ENCODE assay signal across 2 cellular contexts in the genomic region with DNA sequence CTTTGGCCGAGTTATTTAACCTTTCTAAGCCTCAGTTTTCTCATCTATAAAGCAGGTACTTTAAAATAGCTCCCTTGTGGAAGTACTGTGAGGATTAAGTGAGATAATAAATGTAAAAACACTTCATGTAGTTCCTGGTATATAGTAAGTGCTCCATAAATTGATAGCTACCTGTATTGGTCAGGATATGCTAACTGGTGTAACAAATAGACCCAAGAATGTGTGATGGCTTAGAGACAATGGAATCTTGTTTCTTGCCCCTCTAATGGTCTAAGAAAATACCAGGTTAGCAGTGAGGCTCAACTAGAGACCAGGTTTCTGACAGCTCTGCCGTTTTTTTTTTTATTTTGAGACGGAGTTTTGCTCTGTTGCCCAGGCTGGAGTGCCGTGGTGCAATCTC.
TF ChIP-seq lines count a peak whose summit lies in the region.

No MANE protein-coding gene starts in this region.

TF ChIP-seq in A549, 52 proteins besides CTCF, POLR2A, EP300 and RAD21:
- TF ChIP-seq HOXA7 (CRISPR knock-in tag; IDR thresholded peaks at IDR 0.05) (0 out of 2 replicates have a peak, but pooled peaks have one; percentile 41), HOXB5 (CRISPR knock-in tag; IDR thresholded peaks at IDR 0.05) (0 out of 2 replicates have a peak, but pooled peaks have one; percentile 21), BCL3 (IDR thresholded peaks at IDR 0.05) (no peak), MAZ (IDR thresholded peaks at IDR 0.05; ENCODE audit: borderline replicate concordance, low read depth, low read length) (no peak), RFX5 (IDR thresholded peaks at IDR 0.05) (no peak), FOSL2 (IDR thresholded peaks at IDR 0.05) (no peak), FOSL2 (CRISPR knock-in tag; IDR thresholded peaks at IDR 0.05) (no peak)
- TF ChIP-seq, protein P1, sequence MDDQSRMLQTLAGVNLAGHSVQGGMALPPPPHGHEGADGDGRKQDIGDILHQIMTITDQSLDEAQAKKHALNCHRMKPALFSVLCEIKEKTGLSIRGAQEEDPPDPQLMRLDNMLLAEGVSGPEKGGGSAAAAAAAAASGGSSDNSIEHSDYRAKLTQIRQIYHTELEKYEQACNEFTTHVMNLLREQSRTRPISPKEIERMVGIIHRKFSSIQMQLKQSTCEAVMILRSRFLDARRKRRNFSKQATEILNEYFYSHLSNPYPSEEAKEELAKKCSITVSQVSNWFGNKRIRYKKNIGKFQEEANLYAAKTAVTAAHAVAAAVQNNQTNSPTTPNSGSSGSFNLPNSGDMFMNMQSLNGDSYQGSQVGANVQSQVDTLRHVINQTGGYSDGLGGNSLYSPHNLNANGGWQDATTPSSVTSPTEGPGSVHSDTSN (IDR thresholded peaks at IDR 0.05) = no peak

TF ChIP-seq in endothelial cell of umbilical vein, 7 proteins besides CTCF, POLR2A, EP300 and RAD21:
- TF ChIP-seq EZH2 (IDR thresholded peaks at IDR 0.05; ENCODE audit: borderline replicate concordance, low read depth, low read length, severe bottlenecking) (no peak), FOS (IDR thresholded peaks at IDR 0.05; ENCODE audit: borderline replicate concordance, insufficient read depth, low read length) (no peak), MAX (IDR thresholded peaks at IDR 0.05; ENCODE audit: insufficient read depth, insufficient read length) (no peak), GATA2 (IDR thresholded peaks at IDR 0.05; ENCODE audit: insufficient read depth, insufficient read length, low read depth, low read length) (no peak), MYC (IDR thresholded peaks at IDR 0.05; ENCODE audit: low read depth, low read length) (no peak)
TF ChIP-seq in endothelial cell of umbilical vein: peak in this region for 0.
